In genomic region chr14:44347316-44347715, GRCh38 we compare ENCODE assay signal across 7 cellular contexts.
"Had no signal": no experiment of that assay in that cellular context is flagged by ENCODE, and none has a peak within 500 bp of the region (broad histone marks: within the 10 kb centered on the region; RNA-seq: fewer than 3 reads in every experiment).

No MANE protein-coding gene starts in this region.

- DNase-seq: GDM1, GF-D8 had no signal

- FAIRE-seq: G401.6, GM12878, GM12891, GM12892, GM18507 had no signal

- H3K4me3 ChIP-seq: GM12878 had no signal

- ATAC-seq: GM12878 had no signal
